In the genomic region with DNA sequence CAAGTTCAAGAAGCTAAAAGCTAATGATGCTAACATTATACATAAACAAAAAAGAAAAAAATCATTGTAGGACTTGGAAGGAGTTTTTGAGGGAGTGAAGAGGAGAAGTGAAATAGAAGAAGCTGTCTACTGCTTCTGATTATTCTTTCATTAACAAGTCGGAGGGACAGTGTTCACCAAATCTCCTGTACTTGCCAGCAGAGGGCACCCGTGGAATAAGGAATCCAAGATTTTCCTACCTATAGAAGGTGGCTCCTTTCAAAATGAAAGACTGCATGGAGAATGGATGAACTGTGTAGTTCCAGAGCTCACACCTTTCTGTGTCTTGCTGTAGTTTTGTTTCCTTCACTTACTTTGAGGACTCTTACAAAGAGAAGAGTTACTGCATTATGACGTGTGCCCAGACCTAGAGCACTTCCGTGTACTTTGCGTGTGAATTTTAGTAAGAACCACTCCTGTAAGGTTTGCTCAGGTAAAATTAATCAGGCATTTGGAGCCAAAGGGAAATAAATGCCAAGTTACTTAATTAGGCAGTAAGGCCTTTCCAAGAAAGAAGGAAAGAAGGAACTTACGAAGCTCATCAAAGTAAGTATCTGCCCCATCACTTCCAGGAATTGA, we compare ENCODE assay signal across 8 cellular contexts.
A peak's percentile ranks its signal among the peaks of the same experiment; 100 is the strongest.
DNase-seq lines count a peak whose midpoint lies in the region; ATAC-seq, FAIRE-seq and TF ChIP-seq lines count a peak whose summit lies in the region.

No MANE protein-coding gene starts in this region.

- H3K4me3 Mint-ChIP-seq in endodermal cell (no peak overlapping the region), memory B cell (no peak overlapping the region)

- no peak overlapping the region for H3K27ac ChIP-seq in endodermal cell (ENCODE audit: low read depth, low read length)

- DNase-seq in DMS153 treated with DMSO at 0.1 percent for 48 hours (lab: John Stamatoyannopoulos, UW; ENCODE audit: unreplicated experiment) (peak; percentile 52), LHCN-M2 (ENCODE audit: low read depth) (peak; percentile 52), SHP77 (lab: John Stamatoyannopoulos, UW) (peak; percentile 57 to 65), endodermal cell (peak; percentile 91), memory B cell (ENCODE audit: low spot score in 2 of 2) (peak; percentile 13 to 15), urothelium cell line (ENCODE audit: low spot score) (peak; percentile 65)

- ATAC-seq in GM19467 (IDR thresholded peaks at IDR 0.05; ENCODE audit: unreplicated experiment) (peak; percentile 46), memory B cell (ENCODE audit: low read depth) (peak; percentile 53), GM18505 (IDR thresholded peaks at IDR 0.05; ENCODE audit: unreplicated experiment) (no peak)

- H3K4me1 Mint-ChIP-seq in endodermal cell, result peaks cover 6% of the 10 kb centered on the region
- H3K4me1 Mint-ChIP-seq in memory B cell, result peaks cover 4% of the 10 kb centered on the region

- H3K36me3 Mint-ChIP-seq in endodermal cell (ENCODE audit: low read depth) (no peaks in the 10 kb centered on the region), memory B cell (no peaks in the 10 kb centered on the region)

- no peaks in the 10 kb centered on the region for H3K36me3 ChIP-seq in endodermal cell (ENCODE audit: control insufficient read depth, insufficient read depth, low read length)

- TF ChIP-seq POLR2A in GM18505 (IDR thresholded peaks at IDR 0.05; ENCODE audit: borderline replicate concordance, extremely low read depth, insufficient read depth, insufficient read length), result no peak

- H3K27ac Mint-ChIP-seq in endodermal cell (no peak overlapping the region), memory B cell (no peak overlapping the region)

- H3K9me3 Mint-ChIP-seq in endodermal cell, result no peaks in the 10 kb centered on the region
- H3K9me3 Mint-ChIP-seq in memory B cell, result no peaks in the 10 kb centered on the region

- no peak overlapping the region for H3K4me3 ChIP-seq in endodermal cell (ENCODE audit: low read length)

- peak; percentile 93 for TF ChIP-seq CTCF in endodermal cell (conservative IDR thresholded peaks at IDR 0.05)

- H3K27me3 Mint-ChIP-seq in endodermal cell (ENCODE audit: insufficient read depth), result no peaks in the 10 kb centered on the region
- H3K27me3 Mint-ChIP-seq in memory B cell, result no peaks in the 10 kb centered on the region

- H3K9me3 ChIP-seq in endodermal cell (ENCODE audit: control insufficient read depth, low read length), result no peaks in the 10 kb centered on the region

- 56 to 65% methylated on average over 4 to 6 of the region's 6 CpGs for WGBS in endodermal cell (ENCODE audit: insufficient coverage in 1 of 2, insufficient read length in 1 of 2), 2 experiments

- FAIRE-seq in urothelium cell line (lab: Jason Lieb, UNC), result peak; percentile 56

- no peak overlapping the region for H3K9ac ChIP-seq in endodermal cell (ENCODE audit: extremely low read depth, low read length, poor library complexity, severe bottlenecking)

- H3K27me3 ChIP-seq in endodermal cell (ENCODE audit: control insufficient read depth, insufficient read depth, low read length, poor library complexity, severe bottlenecking), result no peaks in the 10 kb centered on the region

- H3K4me1 ChIP-seq in endodermal cell (ENCODE audit: control insufficient read depth, insufficient read depth, low read length), result peaks cover 6% of the 10 kb centered on the region

Comparison
In these comparisons a context has a peak if more than half of its experiments do, and no peak if none do; other contexts are left out.
1. DNase-seq: peak in every context shown above with its lines; median percentile 91 in endodermal cell; 65 in urothelium cell line; 61 in SHP77; 52 in DMS153 treated with DMSO at 0.1 percent for 48 hours; 52 in LHCN-M2; 14 in memory B cell.